ENCODE assay signal across 33 cellular contexts in the genomic region with DNA sequence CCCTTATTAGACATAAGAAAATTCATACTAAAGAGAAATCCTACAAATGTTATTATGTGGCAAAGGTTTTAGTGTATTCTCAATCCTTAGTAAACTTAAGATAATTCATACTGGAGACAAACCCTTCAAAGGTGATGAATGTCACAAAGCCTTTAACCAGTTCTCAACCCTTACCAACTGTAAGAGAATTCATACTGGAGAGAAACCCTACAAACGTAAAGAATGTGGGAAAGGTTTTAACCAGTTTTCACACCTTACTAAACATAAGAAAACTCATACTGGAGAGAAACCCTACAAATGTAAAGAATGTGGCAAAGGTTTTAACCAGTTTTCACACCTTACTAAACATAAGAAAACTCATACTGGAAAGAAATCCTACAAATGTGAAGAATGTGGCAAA.
"Had no signal": no experiment of that assay in that cellular context is flagged by ENCODE, and none has a peak within 500 bp of the region (broad histone marks: within the 10 kb centered on the region; RNA-seq: fewer than 3 reads in every experiment).

No MANE protein-coding gene starts in this region.

- H3K36me3 ChIP-seq: adrenal gland, brain microvascular endothelial cell, breast epithelium, cardiac muscle cell had no signal

- H3K4me1 ChIP-seq: adrenal gland, body of pancreas, breast epithelium had no signal

- H3K9me3 ChIP-seq: adrenal gland, body of pancreas had no signal

- FAIRE-seq: astrocyte, bronchial epithelial cell, colon had no signal

- DNase-seq: activated effector memory CD4-positive, alpha-beta T cell treated with anti-CD3 and anti-CD28 coated beads, Interleukin-2, amount 50 U/mL, for 16 hours; activated effector memory CD4-positive, alpha-beta T cell treated with Interleukin-2 at 50 U/mL for 16 hours; activated gamma-delta T cell; activated gamma-delta T cell treated with Interleukin-2 at 50 U/mL for 16 hours; activated naive CD4-positive, alpha-beta T cell; activated naive CD4-positive, alpha-beta T cell treated with anti-CD3 and anti-CD28 coated beads for 36 hours; activated naive CD4-positive, alpha-beta T cell treated with anti-CD3 and anti-CD28 coated beads, Interleukin-2, amount 10 ng/mL, durations not matched to agents 7 days and 5 days; activated naive CD4-positive, alpha-beta T cell treated with anti-CD3 and anti-CD28 coated beads, Interleukin-2, amount 50 U/mL, for 16 hours; activated naive CD4-positive, alpha-beta T cell treated with Interleukin-2 at 50 U/mL for 16 hours; activated naive CD8-positive, alpha-beta T cell treated with anti-CD3 and anti-CD28 coated beads for 36 hours; activated naive CD8-positive, alpha-beta T cell treated with anti-CD3 and anti-CD28 coated beads, Interleukin-2, amount 10 ng/mL, durations not matched to agents 7 days and 5 days; activated naive CD8-positive, alpha-beta T cell treated with anti-CD3 and anti-CD28 coated beads, Interleukin-2, amount 50 U/mL, for 24 hours; activated T-cell treated with anti-CD3 and anti-CD28 coated beads, Interleukin-2, amount 50 U/mL, for 24 hours; activated T-cell treated with anti-CD3 and anti-CD28 coated beads, Interleukin-2, amount 50 U/mL, for 4 hours; activated T-cell treated with anti-CD3 and anti-CD28 coated beads, Interleukin-2, amount 50 U/mL, for 48 hours; activated T-cell treated with anti-CD3 and anti-CD28 coated beads, Interleukin-2, amount 50 U/mL, for 72 hours; adrenal gland; amniotic stem cell; amygdala; anterior cingulate cortex; aorta; body of pancreas; brain microvascular endothelial cell; caudate nucleus; central memory CD4-positive, alpha-beta T cell; cerebellar nuclear complex had no signal

- ATAC-seq: activated naive CD4-positive, alpha-beta T cell treated with anti-CD3 and anti-CD28 coated beads, Interleukin-2, amount 50 U/mL, for 72 hours; activated naive CD8-positive, alpha-beta T cell treated with anti-CD3 and anti-CD28 coated beads, Interleukin-2, amount 50 U/mL, for 24 hours; activated T-cell treated with anti-CD3 and anti-CD28 coated beads, Interleukin-2, amount 50 U/mL, for 4 hours; activated T-cell treated with anti-CD3 and anti-CD28 coated beads, Interleukin-2, amount 50 U/mL, for 72 hours; activated T-helper 17 cell treated with anti-CD3 and anti-CD28 coated beads, Interleukin-2, amount 50 U/mL, for 72 hours; body of pancreas had no signal

- H3K27me3 ChIP-seq: adrenal gland, body of pancreas, brain microvascular endothelial cell, breast epithelium, cardiac muscle cell had no signal

- H3K4me3 ChIP-seq: adrenal gland, body of pancreas, breast epithelium, cardiac muscle cell had no signal

- H3K27ac ChIP-seq: adrenal gland, body of pancreas, brain microvascular endothelial cell, breast epithelium, cardiac muscle cell had no signal
